In genomic region chr10:12387561-12388210, GRCh38 we compare ENCODE assay signal across 28 cellular contexts. TPM values are rescaled to one million over a fixed set of nuclear protein-coding genes. Genes with fewer than 3 reads are reported as not detected.
A peak's percentile ranks its signal among the peaks of the same experiment; 100 is the strongest.
DNase-seq lines count a peak whose midpoint lies in the region; ATAC-seq and TF ChIP-seq lines count a peak whose summit lies in the region.
"Had no signal": no experiment of that assay in that cellular context is flagged by ENCODE, and none has a peak within 500 bp of the region (broad histone marks: within the 10 kb centered on the region; RNA-seq: fewer than 3 reads in every experiment).

No MANE protein-coding gene starts in this region.

- peak overlapping the region; percentile 37; the same call in 1 of the 2 replicates for H3K27ac Mint-ChIP-seq in WTC11
- H3K27ac Mint-ChIP-seq in stimulated activated memory B cell treated with anti-CD40 and anti-IgM and Interleukin-4, amounts not matched to agents 10 μg/mL and 1 μg/mL and 100 μg/mL, for 72 hours, result peak overlapping the region; percentile 36
- H3K27ac Mint-ChIP-seq: activated CD8-positive, alpha-beta T cell treated with anti-CD3 and anti-CD28 coated beads for 36 hours; CD4-positive, alpha-beta T cell; nephron progenitor cell; type B pancreatic cell had no signal

- no peak overlapping the region for H3K27ac ChIP-seq in DOHH2 (ENCODE audit: low read depth, low read length)
- H3K27ac ChIP-seq in coronary artery, result no peak overlapping the region
- H3K27ac ChIP-seq: gastroesophageal sphincter had no signal

- H3K27me3 ChIP-seq in DOHH2 (ENCODE audit: control insufficient read depth, low read length), result no peaks in the 10 kb centered on the region
- H3K27me3 ChIP-seq: gastroesophageal sphincter had no signal

- H3K79me2 ChIP-seq in DOHH2 (ENCODE audit: control insufficient read depth, low read length), result peaks cover 98% of the 10 kb centered on the region

- H3F3A ChIP-seq in DOHH2 (ENCODE audit: control insufficient read depth, insufficient read depth), result no peaks in the 10 kb centered on the region; the same call in 1 of the 2 replicates

- no peak for TF ChIP-seq CTCF in DOHH2 (IDR thresholded peaks at IDR 0.05; ENCODE audit: low read depth, low read length, poor library complexity, severe bottlenecking)
- TF ChIP-seq CTCF in WTC11 (IDR thresholded peaks at IDR 0.05), result no peak
- TF ChIP-seq CTCF in coronary artery (IDR thresholded peaks at IDR 0.05), result no peak

- 0 out of 2 replicates have a peak overlapping the region, but pooled peaks have one; percentile 13 for H3K4me2 ChIP-seq in DOHH2 (ENCODE audit: low read length)

- H3K4me1 ChIP-seq in DOHH2 (ENCODE audit: control insufficient read depth, low read length), result peaks cover 50% of the 10 kb centered on the region

- peaks cover 14% of the 10 kb centered on the region for H3K9me3 Mint-ChIP-seq in WTC11
- peaks cover 7% of the 10 kb centered on the region for H3K9me3 Mint-ChIP-seq in stimulated activated memory B cell treated with anti-CD40 and anti-IgM and Interleukin-4, amounts not matched to agents 10 μg/mL and 1 μg/mL and 100 μg/mL, for 72 hours
- H3K9me3 Mint-ChIP-seq: CD4-positive, alpha-beta T cell had no signal

- peaks cover 3% of the 10 kb centered on the region; the same call in 1 of the 2 replicates for H3K36me3 ChIP-seq in DOHH2 (ENCODE audit: control insufficient read depth, low read length)
- H3K36me3 ChIP-seq: gastroesophageal sphincter had no signal

- no peak overlapping the region for H3K4me3 ChIP-seq in DOHH2 (ENCODE audit: low read length)
- H3K4me3 ChIP-seq in coronary artery, result no peak overlapping the region
- H3K4me3 ChIP-seq: gastroesophageal sphincter, lung had no signal

- peak; percentile 72 to 80 for DNase-seq in NCI-H524 (lab: John Stamatoyannopoulos, UW)
- DNase-seq in NCI-H524 treated with DMSO at 0.1 percent for 48 hours (lab: John Stamatoyannopoulos, UW), result no peak
- no peak for DNase-seq in WTC11 (ENCODE audit: low spot score)
- no peak for DNase-seq in coronary artery (ENCODE audit: low spot score)
- no peak for DNase-seq in GM19240 (ENCODE audit: insufficient read length, low spot score)
- DNase-seq: 8988T; activated CD8-positive, alpha-beta T cell treated with anti-CD3 and anti-CD28 coated beads for 36 hours; CD4-positive, alpha-beta T cell; effector CD4-positive, alpha-beta T cell; HCEC 1CT; IMR-90; kidney glomerular epithelial cell; MV-4-11; NCI-H1436 treated with DMSO at 0.1 percent for 48 hours; NCI-H2107; NCI-H510A treated with DMSO at 0.1 percent for 48 hours; nephron progenitor cell; stimulated activated CD4-positive, alpha-beta T cell treated with anti-CD3 and anti-CD28 coated beads, Interleukin-15, amount 100 ng/mL, for 24 hours; stimulated activated CD4-positive, alpha-beta T cell treated with anti-CD3 and anti-CD28 coated beads, Interleukin-4, amount 100 ng/mL, for 4 hours; T-helper 17 cell had no signal

- no peak overlapping the region for H3K4me3 Mint-ChIP-seq in WTC11
- H3K4me3 Mint-ChIP-seq in stimulated activated memory B cell treated with anti-CD40 and anti-IgM and Interleukin-4, amounts not matched to agents 10 μg/mL and 1 μg/mL and 100 μg/mL, for 72 hours, result no peak overlapping the region
- H3K4me3 Mint-ChIP-seq: activated CD8-positive, alpha-beta T cell treated with anti-CD3 and anti-CD28 coated beads for 36 hours; activated naive CD8-positive, alpha-beta T cell; CD4-positive, alpha-beta T cell; nephron progenitor cell; T-helper 17 cell; type B pancreatic cell had no signal

- POLR2A ChIA-PET in WTC11 (lab: Charles Lee), result no interaction called here

- ATAC-seq in WTC11, result no peak
- ATAC-seq in stimulated activated memory B cell treated with anti-CD40 and anti-IgM and Interleukin-4, amounts not matched to agents 10 μg/mL and 1 μg/mL and 100 μg/mL, for 72 hours, result no peak
- ATAC-seq in activated CD4-positive, CD25-positive, alpha-beta regulatory T cell treated with anti-CD3 and anti-CD28 coated beads, Interleukin-2, amount 50 U/mL, for 24 hours, result no peak
- ATAC-seq: activated CD8-positive, alpha-beta T cell treated with anti-CD3 and anti-CD28 coated beads for 36 hours; gastroesophageal sphincter; Right ventricle myocardium inferior; T-helper 17 cell had no signal

- peaks cover 17% of the 10 kb centered on the region for H3K4me1 Mint-ChIP-seq in WTC11
- peaks cover 54% of the 10 kb centered on the region for H3K4me1 Mint-ChIP-seq in stimulated activated memory B cell treated with anti-CD40 and anti-IgM and Interleukin-4, amounts not matched to agents 10 μg/mL and 1 μg/mL and 100 μg/mL, for 72 hours

- no peaks in the 10 kb centered on the region for H3K27me3 Mint-ChIP-seq in WTC11 (ENCODE audit: low read depth)
- H3K27me3 Mint-ChIP-seq in stimulated activated memory B cell treated with anti-CD40 and anti-IgM and Interleukin-4, amounts not matched to agents 10 μg/mL and 1 μg/mL and 100 μg/mL, for 72 hours, result no peaks in the 10 kb centered on the region
- H3K27me3 Mint-ChIP-seq: activated CD8-positive, alpha-beta T cell treated with anti-CD3 and anti-CD28 coated beads for 36 hours; activated naive CD8-positive, alpha-beta T cell; CD4-positive, alpha-beta T cell; T-helper 17 cell; type B pancreatic cell had no signal

- H3K36me3 Mint-ChIP-seq in WTC11, result no peaks in the 10 kb centered on the region
- peaks cover 7% of the 10 kb centered on the region for H3K36me3 Mint-ChIP-seq in stimulated activated memory B cell treated with anti-CD40 and anti-IgM and Interleukin-4, amounts not matched to agents 10 μg/mL and 1 μg/mL and 100 μg/mL, for 72 hours

- H4K20me1 ChIP-seq in DOHH2 (ENCODE audit: control insufficient read depth, insufficient read depth, low read depth, low read length), result peaks cover 7% of the 10 kb centered on the region

- peaks cover 6% of the 10 kb centered on the region; the same call in 1 of the 2 replicates for H3K9me3 ChIP-seq in DOHH2 (ENCODE audit: control insufficient read depth, insufficient read depth, low read length)
- H3K9me3 ChIP-seq: gastroesophageal sphincter had no signal

- CTCF ChIA-PET in WTC11 (lab: Charles Lee), result no interaction called here

- no peaks in the 10 kb centered on the region for H3K9me2 ChIP-seq in DOHH2 (replicated peaks; ENCODE audit: control insufficient read depth, low read length)

TF ChIP-seq in WTC11, 78 proteins besides CTCF, POLR2A, EP300 and RAD21 (continues in another document):
- no peak for TF ChIP-seq KAT7 (CRISPR knock-in tag; IDR thresholded peaks at IDR 0.05; ENCODE audit: borderline replicate concordance)
- TF ChIP-seq E2F5 (CRISPR knock-in tag; IDR thresholded peaks at IDR 0.05), result no peak
- no peak for TF ChIP-seq ZNF263 (CRISPR knock-in tag; IDR thresholded peaks at IDR 0.05; ENCODE audit: low read depth)
- TF ChIP-seq ZNF396 (CRISPR knock-in tag; IDR thresholded peaks at IDR 0.05; ENCODE audit: borderline replicate concordance), result no peak
- no peak for TF ChIP-seq ETV6 (CRISPR knock-in tag; IDR thresholded peaks at IDR 0.05)
- no peak for TF ChIP-seq ESRRA (CRISPR knock-in tag; IDR thresholded peaks at IDR 0.05; ENCODE audit: borderline replicate concordance)
- no peak for TF ChIP-seq OVOL2 (CRISPR knock-in tag; IDR thresholded peaks at IDR 0.05; ENCODE audit: borderline replicate concordance)
- TF ChIP-seq, protein P1, sequence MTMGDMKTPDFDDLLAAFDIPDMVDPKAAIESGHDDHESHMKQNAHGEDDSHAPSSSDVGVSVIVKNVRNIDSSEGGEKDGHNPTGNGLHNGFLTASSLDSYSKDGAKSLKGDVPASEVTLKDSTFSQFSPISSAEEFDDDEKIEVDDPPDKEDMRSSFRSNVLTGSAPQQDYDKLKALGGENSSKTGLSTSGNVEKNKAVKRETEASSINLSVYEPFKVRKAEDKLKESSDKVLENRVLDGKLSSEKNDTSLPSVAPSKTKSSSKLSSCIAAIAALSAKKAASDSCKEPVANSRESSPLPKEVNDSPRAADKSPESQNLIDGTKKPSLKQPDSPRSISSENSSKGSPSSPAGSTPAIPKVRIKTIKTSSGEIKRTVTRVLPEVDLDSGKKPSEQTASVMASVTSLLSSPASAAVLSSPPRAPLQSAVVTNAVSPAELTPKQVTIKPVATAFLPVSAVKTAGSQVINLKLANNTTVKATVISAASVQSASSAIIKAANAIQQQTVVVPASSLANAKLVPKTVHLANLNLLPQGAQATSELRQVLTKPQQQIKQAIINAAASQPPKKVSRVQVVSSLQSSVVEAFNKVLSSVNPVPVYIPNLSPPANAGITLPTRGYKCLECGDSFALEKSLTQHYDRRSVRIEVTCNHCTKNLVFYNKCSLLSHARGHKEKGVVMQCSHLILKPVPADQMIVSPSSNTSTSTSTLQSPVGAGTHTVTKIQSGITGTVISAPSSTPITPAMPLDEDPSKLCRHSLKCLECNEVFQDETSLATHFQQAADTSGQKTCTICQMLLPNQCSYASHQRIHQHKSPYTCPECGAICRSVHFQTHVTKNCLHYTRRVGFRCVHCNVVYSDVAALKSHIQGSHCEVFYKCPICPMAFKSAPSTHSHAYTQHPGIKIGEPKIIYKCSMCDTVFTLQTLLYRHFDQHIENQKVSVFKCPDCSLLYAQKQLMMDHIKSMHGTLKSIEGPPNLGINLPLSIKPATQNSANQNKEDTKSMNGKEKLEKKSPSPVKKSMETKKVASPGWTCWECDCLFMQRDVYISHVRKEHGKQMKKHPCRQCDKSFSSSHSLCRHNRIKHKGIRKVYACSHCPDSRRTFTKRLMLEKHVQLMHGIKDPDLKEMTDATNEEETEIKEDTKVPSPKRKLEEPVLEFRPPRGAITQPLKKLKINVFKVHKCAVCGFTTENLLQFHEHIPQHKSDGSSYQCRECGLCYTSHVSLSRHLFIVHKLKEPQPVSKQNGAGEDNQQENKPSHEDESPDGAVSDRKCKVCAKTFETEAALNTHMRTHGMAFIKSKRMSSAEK (CRISPR knock-in tag; IDR thresholded peaks at IDR 0.05; ENCODE audit: borderline replicate concordance), result no peak
- no peak for TF ChIP-seq RELA (CRISPR knock-in tag; IDR thresholded peaks at IDR 0.05; ENCODE audit: borderline replicate concordance)
- TF ChIP-seq, protein P2, sequence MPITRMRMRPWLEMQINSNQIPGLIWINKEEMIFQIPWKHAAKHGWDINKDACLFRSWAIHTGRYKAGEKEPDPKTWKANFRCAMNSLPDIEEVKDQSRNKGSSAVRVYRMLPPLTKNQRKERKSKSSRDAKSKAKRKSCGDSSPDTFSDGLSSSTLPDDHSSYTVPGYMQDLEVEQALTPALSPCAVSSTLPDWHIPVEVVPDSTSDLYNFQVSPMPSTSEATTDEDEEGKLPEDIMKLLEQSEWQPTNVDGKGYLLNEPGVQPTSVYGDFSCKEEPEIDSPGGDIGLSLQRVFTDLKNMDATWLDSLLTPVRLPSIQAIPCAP (CRISPR knock-in tag; IDR thresholded peaks at IDR 0.05), result no peak
- TF ChIP-seq FOXK1 (CRISPR knock-in tag; IDR thresholded peaks at IDR 0.05), result no peak

RNA-seq across cellular contexts. Expression of gene CAMK1D, which starts 38.3 kb away (rescaled TPM):
- 7.9 to 10.2 TPM (median 8.0 TPM) in 3 replicates for total RNA-seq in WTC11 (2021)

Comparison
In these comparisons a context has a peak if more than half of its experiments do, and no peak if none do; other contexts are left out.
1. DNase-seq: peak in NCI-H524 (2 of 2); none in NCI-H524 treated with DMSO at 0.1 percent for 48 hours (single experiment), WTC11 (single experiment), coronary artery (single experiment) and GM19240 (single experiment).